In genomic region chr11:130908770-130909625, GRCh38 we compare ENCODE assay signal across 11 cellular contexts. TPM values are rescaled to one million over a fixed set of nuclear protein-coding genes. Genes with fewer than 3 reads are reported as not detected.
DNase-seq lines count a peak whose midpoint lies in the region; ATAC-seq and TF ChIP-seq lines count a peak whose summit lies in the region.
"Had no signal": no experiment of that assay in that cellular context is flagged by ENCODE, and none has a peak within 500 bp of the region (broad histone marks: within the 10 kb centered on the region; RNA-seq: fewer than 3 reads in every experiment).

No MANE protein-coding gene starts in this region.

- peaks cover 12% of the 10 kb centered on the region for H3K79me2 ChIP-seq in PC-3 (ENCODE audit: low read length)

- H3K27me3 ChIP-seq in PC-3 (ENCODE audit: low read length) (no peaks in the 10 kb centered on the region), HAP-1 (ENCODE audit: low read depth) (no peaks in the 10 kb centered on the region)

- H4K20me1 ChIP-seq in PC-3 (ENCODE audit: low read length) = no peaks in the 10 kb centered on the region

- no peak for TF ChIP-seq CTCF in PC-3 (conservative IDR thresholded peaks at IDR 0.05; ENCODE audit: low read depth, low read length)

- H3K9me3 ChIP-seq in PC-3 (ENCODE audit: low read length) = no peaks in the 10 kb centered on the region
- H3K9me3 ChIP-seq in mesodermal cell (ENCODE audit: control insufficient read depth, low read length) = no peaks in the 10 kb centered on the region
- H3K9me3 ChIP-seq in HAP-1 = no peaks in the 10 kb centered on the region

- H3K4me1 ChIP-seq in PC-3 (ENCODE audit: insufficient read depth, low read length) (peaks cover 16% of the 10 kb centered on the region), mesodermal cell (ENCODE audit: control insufficient read depth, insufficient read depth, low read length, poor library complexity, severe bottlenecking) (peaks cover 18% of the 10 kb centered on the region), HAP-1 (no peaks in the 10 kb centered on the region)

- CTCF ChIA-PET in PC-3 (lab: Charles Lee) = interaction anchor here (0.6 kb wide), 1 partner anchor 692 kb away, joined by 4 read pairs; no protein-coding TSS in a partner anchor

- DNase-seq in AG08396 (ENCODE audit: low spot score) (peak; percentile 76), PC-3 (peak; percentile 51), dermis microvascular lymphatic vessel endothelial cell (ENCODE audit: low read depth in 2 of 2) (peak; percentile 6 to 58), GM19240 (ENCODE audit: insufficient read length, low spot score) (no peak), NCI-H1417 treated with DMSO at 0.1 percent for 48 hours (lab: John Stamatoyannopoulos, UW) (no peak), HAP-1 (ENCODE audit: low spot score in 2 of 2) (no peak), SHP77 (lab: John Stamatoyannopoulos, UW) (no peak)
- DNase-seq: CD4-positive, alpha-beta T cell; stimulated activated CD4-positive, alpha-beta T cell treated with anti-CD3 and anti-CD28 coated beads, Interleukin-1b, Interleukin-23, amount 100 ng/mL, for 48 hours; stimulated activated naive CD8-positive, alpha-beta T cell treated with anti-CD3 and anti-CD28 coated beads, Interleukin-15, Interleukin-2, amounts not matched to agents 100 U/mL and 50 U/mL, for 24 hours had no signal

- no peaks in the 10 kb centered on the region for H3K9me2 ChIP-seq in PC-3 (replicated peaks; ENCODE audit: low read length)

- 96 to 100% methylated on average over 3 of the region's 4 CpGs for WGBS in mesodermal cell (ENCODE audit: insufficient coverage in 2 of 2), 2 experiments

- intact Hi-C loops in PC-3 (cut with micrococcal nuclease) = no loop called here

- no peak overlapping the region for H3K4me3 ChIP-seq in PC-3 (ENCODE audit: low read length)
- H3K4me3 ChIP-seq in mesodermal cell (ENCODE audit: extremely low read depth, insufficient read depth, low read length, poor library complexity, severe bottlenecking) = no peak overlapping the region
- no peak overlapping the region for H3K4me3 ChIP-seq in HAP-1

- peaks cover 38% of the 10 kb centered on the region for H3K36me3 ChIP-seq in PC-3 (ENCODE audit: low read depth, low read length)
- H3K36me3 ChIP-seq in mesodermal cell (ENCODE audit: control insufficient read depth, insufficient read depth, low read length) = peaks cover 80% of the 10 kb centered on the region
- no peaks in the 10 kb centered on the region for H3K36me3 ChIP-seq in HAP-1 (replicated peaks)

- in situ Hi-C loops in HAP-1 (cut with MboI; ENCODE audit: low sequenced_read_pairs) = no loop called here

- POLR2A ChIA-PET in PC-3 (lab: Charles Lee; ENCODE audit: unreplicated experiment) = no interaction called here

- no TSS peak for BruUV-seq in PC-3 (replicated peaks; lab: Mats Ljungman, UMichigan)

- H3K27ac ChIP-seq in PC-3 (ENCODE audit: low read length) = no peak overlapping the region
- H3K27ac ChIP-seq in mesodermal cell (ENCODE audit: low read depth, low read length, severe bottlenecking) = peak overlapping the region; percentile 65

- no peak overlapping the region for H2AFZ ChIP-seq in PC-3 (ENCODE audit: low read length)

- H3K4me2 ChIP-seq in PC-3 (ENCODE audit: low read length) = no peak overlapping the region

- no peak overlapping the region for H3K9ac ChIP-seq in PC-3 (ENCODE audit: low read length)

- H3F3A ChIP-seq in PC-3 (ENCODE audit: low read length, unreplicated experiment) = no peaks in the 10 kb centered on the region

- peak; percentile 87 for ATAC-seq in PC-3
- ATAC-seq: stimulated activated naive CD8-positive, alpha-beta T cell treated with anti-CD3 and anti-CD28 coated beads, Interleukin-15, Interleukin-2, amounts not matched to agents 100 U/mL and 50 U/mL, for 24 hours had no signal

RNA-seq across cellular contexts. Expression of gene SNX19, which starts 7.3 kb away (rescaled TPM):
- total RNA-seq in PC-3 (2014; rRNA removed) (65.2 and 66.4 TPM in 2 replicates), dermis microvascular lymphatic vessel endothelial cell (30.2 and 45.9 TPM in 2 replicates)
- 27.1 TPM for polyA plus RNA-seq in mesodermal cell (2013, experiment 1 of 2)
- polyA plus RNA-seq in mesodermal cell (2013, experiment 2 of 2) = 22.4 TPM

Comparison
In these comparisons a context has a peak if more than half of its experiments do, and no peak if none do; other contexts are left out.
1. DNase-seq: peak in AG08396 (single experiment), PC-3 (single experiment) and dermis microvascular lymphatic vessel endothelial cell (2 of 2); none in GM19240 (single experiment), NCI-H1417 treated with DMSO at 0.1 percent for 48 hours (single experiment), HAP-1 (0 of 2) and SHP77 (0 of 2).